ENCODE assay signal across 1 cellular context in the genomic region with DNA sequence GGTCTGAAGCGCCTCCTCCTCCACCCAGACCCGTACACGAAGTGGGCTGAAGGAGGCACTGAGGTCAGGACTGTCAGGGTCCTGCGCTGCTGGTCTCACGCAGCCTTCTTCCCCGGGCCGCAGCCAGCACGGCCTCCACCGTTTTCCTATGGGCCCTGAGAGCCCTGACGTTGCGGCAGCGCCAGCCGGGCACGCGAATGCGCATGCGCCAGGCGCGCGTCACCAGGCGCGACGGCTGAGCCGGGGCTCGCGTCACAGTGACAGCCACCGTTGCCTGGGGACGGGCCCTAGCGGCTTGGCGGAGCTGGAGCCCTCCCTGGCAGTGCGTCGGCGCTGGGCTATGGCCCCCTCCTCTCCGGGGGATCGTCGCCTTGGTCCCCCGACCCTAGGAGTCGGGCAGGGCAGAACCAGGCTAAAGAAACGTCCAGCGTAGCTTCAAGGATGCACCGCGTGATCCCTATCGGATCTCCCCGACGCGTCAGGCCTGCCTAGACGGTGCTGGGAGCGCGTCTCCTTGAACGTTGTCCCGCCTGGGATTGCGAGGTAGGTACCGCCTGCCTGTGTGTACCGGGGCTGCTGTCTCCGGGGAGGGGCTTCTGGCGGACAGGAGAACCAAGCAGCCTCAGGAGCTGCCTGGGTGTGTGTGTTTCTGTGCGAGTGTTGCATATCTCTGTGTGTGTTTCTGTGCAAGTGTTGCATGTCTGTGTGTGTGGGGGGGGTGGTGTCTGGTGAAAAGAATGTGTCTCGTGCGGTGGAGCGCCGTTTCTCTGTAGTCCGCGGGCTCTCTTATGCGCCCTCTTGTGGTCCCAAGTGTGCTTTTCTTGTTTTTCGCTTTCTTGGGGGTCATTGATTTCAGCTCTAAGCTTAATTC.
TF ChIP-seq lines count a peak whose summit lies in the region.

No MANE protein-coding gene starts in this region.

TF ChIP-seq in K562, 482 proteins besides CTCF, POLR2A, EP300 and RAD21 (continued from another document):
- TF ChIP-seq, protein P1, sequence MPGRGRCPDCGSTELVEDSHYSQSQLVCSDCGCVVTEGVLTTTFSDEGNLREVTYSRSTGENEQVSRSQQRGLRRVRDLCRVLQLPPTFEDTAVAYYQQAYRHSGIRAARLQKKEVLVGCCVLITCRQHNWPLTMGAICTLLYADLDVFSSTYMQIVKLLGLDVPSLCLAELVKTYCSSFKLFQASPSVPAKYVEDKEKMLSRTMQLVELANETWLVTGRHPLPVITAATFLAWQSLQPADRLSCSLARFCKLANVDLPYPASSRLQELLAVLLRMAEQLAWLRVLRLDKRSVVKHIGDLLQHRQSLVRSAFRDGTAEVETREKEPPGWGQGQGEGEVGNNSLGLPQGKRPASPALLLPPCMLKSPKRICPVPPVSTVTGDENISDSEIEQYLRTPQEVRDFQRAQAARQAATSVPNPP (IDR thresholded peaks at IDR 0.05; ENCODE audit: borderline replicate concordance, insufficient read depth, insufficient read length): no peak
- TF ChIP-seq, protein P2, sequence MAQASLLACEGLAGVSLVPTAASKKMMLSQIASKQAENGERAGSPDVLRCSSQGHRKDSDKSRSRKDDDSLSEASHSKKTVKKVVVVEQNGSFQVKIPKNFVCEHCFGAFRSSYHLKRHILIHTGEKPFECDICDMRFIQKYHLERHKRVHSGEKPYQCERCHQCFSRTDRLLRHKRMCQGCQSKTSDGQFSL (CRISPR knock-in tag; IDR thresholded peaks at IDR 0.05): peak; percentile 58; the same call in 1 of the 2 replicates
- TF ChIP-seq, protein P2 (tag; IDR thresholded peaks at IDR 0.05): peak in 1 of 2 experiments; percentile 58; a peak in 2 of 4 replicates
- TF ChIP-seq FOXK2 (conservative IDR thresholded peaks at IDR 0.05 in 1 of 2, IDR thresholded peaks at IDR 0.05 in 1 of 2; ENCODE audit: low read depth in 2 of 2): no peak
- no peak for TF ChIP-seq RBM25 (IDR thresholded peaks at IDR 0.05; ENCODE audit: low read depth, low read length, severe bottlenecking)
- no peak for TF ChIP-seq SUPT5H (IDR thresholded peaks at IDR 0.05)
- TF ChIP-seq POLR2B (IDR thresholded peaks at IDR 0.05; ENCODE audit: low read depth, partially characterized antibody): no peak
- TF ChIP-seq CBX1 (IDR thresholded peaks at IDR 0.05; ENCODE audit: low read depth): no peak
- no peak for TF ChIP-seq POLR2AphosphoS5 (IDR thresholded peaks at IDR 0.05; ENCODE audit: control insufficient read depth, insufficient read depth, low read depth, low read length)
- TF ChIP-seq FOXA3 (CRISPR knock-in tag; conservative IDR thresholded peaks at IDR 0.05 in 1 of 2, IDR thresholded peaks at IDR 0.05 in 1 of 2): no peak
- no peak for TF ChIP-seq EZH2 (IDR thresholded peaks at IDR 0.05; ENCODE audit: borderline replicate concordance, low read depth, low read length)
- TF ChIP-seq, protein P3, sequence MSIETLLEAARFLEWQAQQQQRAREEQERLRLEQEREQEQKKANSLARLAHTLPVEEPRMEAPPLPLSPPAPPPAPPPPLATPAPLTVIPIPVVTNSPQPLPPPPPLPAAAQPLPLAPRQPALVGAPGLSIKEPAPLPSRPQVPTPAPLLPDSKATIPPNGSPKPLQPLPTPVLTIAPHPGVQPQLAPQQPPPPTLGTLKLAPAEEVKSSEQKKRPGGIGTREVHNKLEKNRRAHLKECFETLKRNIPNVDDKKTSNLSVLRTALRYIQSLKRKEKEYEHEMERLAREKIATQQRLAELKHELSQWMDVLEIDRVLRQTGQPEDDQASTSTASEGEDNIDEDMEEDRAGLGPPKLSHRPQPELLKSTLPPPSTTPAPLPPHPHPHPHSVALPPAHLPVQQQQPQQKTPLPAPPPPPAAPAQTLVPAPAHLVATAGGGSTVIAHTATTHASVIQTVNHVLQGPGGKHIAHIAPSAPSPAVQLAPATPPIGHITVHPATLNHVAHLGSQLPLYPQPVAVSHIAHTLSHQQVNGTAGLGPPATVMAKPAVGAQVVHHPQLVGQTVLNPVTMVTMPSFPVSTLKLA (conservative IDR thresholded peaks at IDR 0.05): no peak
- TF ChIP-seq, protein P4, sequence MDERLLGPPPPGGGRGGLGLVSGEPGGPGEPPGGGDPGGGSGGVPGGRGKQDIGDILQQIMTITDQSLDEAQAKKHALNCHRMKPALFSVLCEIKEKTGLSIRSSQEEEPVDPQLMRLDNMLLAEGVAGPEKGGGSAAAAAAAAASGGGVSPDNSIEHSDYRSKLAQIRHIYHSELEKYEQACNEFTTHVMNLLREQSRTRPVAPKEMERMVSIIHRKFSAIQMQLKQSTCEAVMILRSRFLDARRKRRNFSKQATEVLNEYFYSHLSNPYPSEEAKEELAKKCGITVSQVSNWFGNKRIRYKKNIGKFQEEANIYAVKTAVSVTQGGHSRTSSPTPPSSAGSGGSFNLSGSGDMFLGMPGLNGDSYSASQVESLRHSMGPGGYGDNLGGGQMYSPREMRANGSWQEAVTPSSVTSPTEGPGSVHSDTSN (CRISPR knock-in tag; IDR thresholded peaks at IDR 0.05; ENCODE audit: low read depth): no peak
- TF ChIP-seq, protein P4 (tag; conservative IDR thresholded peaks at IDR 0.05; ENCODE audit: low read depth): no peak
- TF ChIP-seq, protein P5, sequence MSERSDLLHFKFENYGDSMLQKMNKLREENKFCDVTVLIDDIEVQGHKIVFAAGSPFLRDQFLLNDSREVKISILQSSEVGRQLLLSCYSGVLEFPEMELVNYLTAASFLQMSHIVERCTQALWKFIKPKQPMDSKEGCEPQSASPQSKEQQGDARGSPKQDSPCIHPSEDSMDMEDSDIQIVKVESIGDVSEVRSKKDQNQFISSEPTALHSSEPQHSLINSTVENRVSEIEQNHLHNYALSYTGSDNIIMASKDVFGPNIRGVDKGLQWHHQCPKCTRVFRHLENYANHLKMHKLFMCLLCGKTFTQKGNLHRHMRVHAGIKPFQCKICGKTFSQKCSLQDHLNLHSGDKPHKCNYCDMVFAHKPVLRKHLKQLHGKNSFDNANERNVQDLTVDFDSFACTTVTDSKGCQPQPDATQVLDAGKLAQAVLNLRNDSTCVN (CRISPR knock-in tag; IDR thresholded peaks at IDR 0.05): no peak
- no peak for TF ChIP-seq ILK (tag; IDR thresholded peaks at IDR 0.05; ENCODE audit: borderline replicate concordance, low read depth)
- TF ChIP-seq SIN3B (IDR thresholded peaks at IDR 0.05; ENCODE audit: low read depth): peak; percentile 27; the same call in 1 of the 2 replicates
- no peak for TF ChIP-seq ZFP1 (CRISPR knock-in tag; IDR thresholded peaks at IDR 0.05)
- no peak for TF ChIP-seq TEAD2 (tag; IDR thresholded peaks at IDR 0.05)
- peak; percentile 42 for TF ChIP-seq MEIS2 (IDR thresholded peaks at IDR 0.05; ENCODE audit: partially characterized antibody)
- no peak for TF ChIP-seq ZNF764 (CRISPR knock-in tag; IDR thresholded peaks at IDR 0.05; ENCODE audit: low read depth)
- TF ChIP-seq ELF1 (tag; IDR thresholded peaks at IDR 0.05): no peak
- TF ChIP-seq, protein P6, sequence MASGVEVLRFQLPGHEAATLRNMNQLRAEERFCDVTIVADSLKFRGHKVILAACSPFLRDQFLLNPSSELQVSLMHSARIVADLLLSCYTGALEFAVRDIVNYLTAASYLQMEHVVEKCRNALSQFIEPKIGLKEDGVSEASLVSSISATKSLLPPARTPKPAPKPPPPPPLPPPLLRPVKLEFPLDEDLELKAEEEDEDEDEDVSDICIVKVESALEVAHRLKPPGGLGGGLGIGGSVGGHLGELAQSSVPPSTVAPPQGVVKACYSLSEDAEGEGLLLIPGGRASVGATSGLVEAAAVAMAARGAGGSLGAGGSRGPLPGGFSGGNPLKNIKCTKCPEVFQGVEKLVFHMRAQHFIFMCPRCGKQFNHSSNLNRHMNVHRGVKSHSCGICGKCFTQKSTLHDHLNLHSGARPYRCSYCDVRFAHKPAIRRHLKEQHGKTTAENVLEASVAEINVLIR (CRISPR knock-in tag; IDR thresholded peaks at IDR 0.05): peak; percentile 91
- TF ChIP-seq CREB1 (IDR thresholded peaks at IDR 0.05): peak; percentile 93
- TF ChIP-seq CREB1 (CRISPR knock-in tag; IDR thresholded peaks at IDR 0.05): peak; percentile 97
- TF ChIP-seq, protein P7, sequence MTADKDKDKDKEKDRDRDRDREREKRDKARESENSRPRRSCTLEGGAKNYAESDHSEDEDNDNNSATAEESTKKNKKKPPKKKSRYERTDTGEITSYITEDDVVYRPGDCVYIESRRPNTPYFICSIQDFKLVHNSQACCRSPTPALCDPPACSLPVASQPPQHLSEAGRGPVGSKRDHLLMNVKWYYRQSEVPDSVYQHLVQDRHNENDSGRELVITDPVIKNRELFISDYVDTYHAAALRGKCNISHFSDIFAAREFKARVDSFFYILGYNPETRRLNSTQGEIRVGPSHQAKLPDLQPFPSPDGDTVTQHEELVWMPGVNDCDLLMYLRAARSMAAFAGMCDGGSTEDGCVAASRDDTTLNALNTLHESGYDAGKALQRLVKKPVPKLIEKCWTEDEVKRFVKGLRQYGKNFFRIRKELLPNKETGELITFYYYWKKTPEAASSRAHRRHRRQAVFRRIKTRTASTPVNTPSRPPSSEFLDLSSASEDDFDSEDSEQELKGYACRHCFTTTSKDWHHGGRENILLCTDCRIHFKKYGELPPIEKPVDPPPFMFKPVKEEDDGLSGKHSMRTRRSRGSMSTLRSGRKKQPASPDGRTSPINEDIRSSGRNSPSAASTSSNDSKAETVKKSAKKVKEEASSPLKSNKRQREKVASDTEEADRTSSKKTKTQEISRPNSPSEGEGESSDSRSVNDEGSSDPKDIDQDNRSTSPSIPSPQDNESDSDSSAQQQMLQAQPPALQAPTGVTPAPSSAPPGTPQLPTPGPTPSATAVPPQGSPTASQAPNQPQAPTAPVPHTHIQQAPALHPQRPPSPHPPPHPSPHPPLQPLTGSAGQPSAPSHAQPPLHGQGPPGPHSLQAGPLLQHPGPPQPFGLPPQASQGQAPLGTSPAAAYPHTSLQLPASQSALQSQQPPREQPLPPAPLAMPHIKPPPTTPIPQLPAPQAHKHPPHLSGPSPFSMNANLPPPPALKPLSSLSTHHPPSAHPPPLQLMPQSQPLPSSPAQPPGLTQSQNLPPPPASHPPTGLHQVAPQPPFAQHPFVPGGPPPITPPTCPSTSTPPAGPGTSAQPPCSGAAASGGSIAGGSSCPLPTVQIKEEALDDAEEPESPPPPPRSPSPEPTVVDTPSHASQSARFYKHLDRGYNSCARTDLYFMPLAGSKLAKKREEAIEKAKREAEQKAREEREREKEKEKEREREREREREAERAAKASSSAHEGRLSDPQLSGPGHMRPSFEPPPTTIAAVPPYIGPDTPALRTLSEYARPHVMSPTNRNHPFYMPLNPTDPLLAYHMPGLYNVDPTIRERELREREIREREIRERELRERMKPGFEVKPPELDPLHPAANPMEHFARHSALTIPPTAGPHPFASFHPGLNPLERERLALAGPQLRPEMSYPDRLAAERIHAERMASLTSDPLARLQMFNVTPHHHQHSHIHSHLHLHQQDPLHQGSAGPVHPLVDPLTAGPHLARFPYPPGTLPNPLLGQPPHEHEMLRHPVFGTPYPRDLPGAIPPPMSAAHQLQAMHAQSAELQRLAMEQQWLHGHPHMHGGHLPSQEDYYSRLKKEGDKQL (CRISPR knock-in tag; IDR thresholded peaks at IDR 0.05; ENCODE audit: borderline replicate concordance): no peak
- TF ChIP-seq, protein P8, sequence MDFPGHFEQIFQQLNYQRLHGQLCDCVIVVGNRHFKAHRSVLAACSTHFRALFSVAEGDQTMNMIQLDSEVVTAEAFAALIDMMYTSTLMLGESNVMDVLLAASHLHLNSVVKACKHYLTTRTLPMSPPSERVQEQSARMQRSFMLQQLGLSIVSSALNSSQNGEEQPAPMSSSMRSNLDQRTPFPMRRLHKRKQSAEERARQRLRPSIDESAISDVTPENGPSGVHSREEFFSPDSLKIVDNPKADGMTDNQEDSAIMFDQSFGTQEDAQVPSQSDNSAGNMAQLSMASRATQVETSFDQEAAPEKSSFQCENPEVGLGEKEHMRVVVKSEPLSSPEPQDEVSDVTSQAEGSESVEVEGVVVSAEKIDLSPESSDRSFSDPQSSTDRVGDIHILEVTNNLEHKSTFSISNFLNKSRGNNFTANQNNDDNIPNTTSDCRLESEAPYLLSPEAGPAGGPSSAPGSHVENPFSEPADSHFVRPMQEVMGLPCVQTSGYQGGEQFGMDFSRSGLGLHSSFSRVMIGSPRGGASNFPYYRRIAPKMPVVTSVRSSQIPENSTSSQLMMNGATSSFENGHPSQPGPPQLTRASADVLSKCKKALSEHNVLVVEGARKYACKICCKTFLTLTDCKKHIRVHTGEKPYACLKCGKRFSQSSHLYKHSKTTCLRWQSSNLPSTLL (IDR thresholded peaks at IDR 0.05): no peak
- no peak for TF ChIP-seq ZNF75A (CRISPR knock-in tag; IDR thresholded peaks at IDR 0.05)
- TF ChIP-seq, protein P9, sequence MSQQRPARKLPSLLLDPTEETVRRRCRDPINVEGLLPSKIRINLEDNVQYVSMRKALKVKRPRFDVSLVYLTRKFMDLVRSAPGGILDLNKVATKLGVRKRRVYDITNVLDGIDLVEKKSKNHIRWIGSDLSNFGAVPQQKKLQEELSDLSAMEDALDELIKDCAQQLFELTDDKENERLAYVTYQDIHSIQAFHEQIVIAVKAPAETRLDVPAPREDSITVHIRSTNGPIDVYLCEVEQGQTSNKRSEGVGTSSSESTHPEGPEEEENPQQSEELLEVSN (IDR thresholded peaks at IDR 0.05; ENCODE audit: borderline replicate concordance in 1 of 2, extremely low read depth in 1 of 2, insufficient read depth in 1 of 2, insufficient read length in 1 of 2, low read depth in 1 of 2, low read length in 1 of 2, poor library complexity in 1 of 2, severe bottlenecking in 1 of 2): peak in 1 of 2 experiments; percentile 44
- TF ChIP-seq MAZ (CRISPR knock-in tag; conservative IDR thresholded peaks at IDR 0.05 in 1 of 2, IDR thresholded peaks at IDR 0.05 in 1 of 2): no peak
- TF ChIP-seq ESRRB (CRISPR knock-in tag; IDR thresholded peaks at IDR 0.05; ENCODE audit: borderline replicate concordance): no peak
- TF ChIP-seq L3MBTL2 (IDR thresholded peaks at IDR 0.05): peak; percentile 39; the same call in 1 of the 2 replicates
- TF ChIP-seq RBFOX2 (IDR thresholded peaks at IDR 0.05; ENCODE audit: low read depth, low read length): peak; percentile 61
